In genomic region chr10:93821051-93821772, GRCh38 we compare ENCODE assay signal across 8 cellular contexts.
DNase-seq lines count a peak whose midpoint lies in the region; ATAC-seq, FAIRE-seq and TF ChIP-seq lines count a peak whose summit lies in the region.

No MANE protein-coding gene starts in this region.

- peak; percentile 51; the same call in 1 of the 3 replicates for ATAC-seq in SK-N-SH treated with all-trans-retinoic acid at 6 μM for 48 hours
- no peak for ATAC-seq in GM21737 (IDR thresholded peaks at IDR 0.05; ENCODE audit: unreplicated experiment)
- ATAC-seq in GM21367 (IDR thresholded peaks at IDR 0.05; ENCODE audit: unreplicated experiment): no peak
- ATAC-seq in GM19023 (IDR thresholded peaks at IDR 0.05; ENCODE audit: unreplicated experiment): no peak

- peak; percentile 70 for TF ChIP-seq CTCF in AG10803 (conservative IDR thresholded peaks at IDR 0.05; ENCODE audit: low read length)
- TF ChIP-seq CTCF in HFF-Myc (IDR thresholded peaks at IDR 0.05; ENCODE audit: low read depth, low read length, missing control alignments): peak; percentile 26

- DNase-seq in AG10803 (ENCODE audit: low read depth) (peak; percentile 58), HFF-Myc (ENCODE audit: extremely low read depth, low read depth) (no peak), germinal center (ENCODE audit: low spot score) (no peak)

- H3K4me3 ChIP-seq in AG10803 (ENCODE audit: low read length) (no peak overlapping the region), HFF-Myc (replicated peaks; ENCODE audit: low read depth, low read length) (no peak overlapping the region)

- FAIRE-seq in islet of Langerhans (lab: Jason Lieb, UNC): peak; percentile 84

TF ChIP-seq in SK-N-SH treated with all-trans-retinoic acid at 6 μM for 48 hours, 23 proteins besides CTCF, POLR2A, EP300 and RAD21:
- TF ChIP-seq ZFP3 (CRISPR knock-in tag; IDR thresholded peaks at IDR 0.05) (no peak), ZFP30 (CRISPR knock-in tag; IDR thresholded peaks at IDR 0.05) (no peak), GLIS3 (CRISPR knock-in tag; IDR thresholded peaks at IDR 0.05) (no peak), CSDC2 (CRISPR knock-in tag; IDR thresholded peaks at IDR 0.05) (no peak), ESRRG (CRISPR knock-in tag; IDR thresholded peaks at IDR 0.05) (no peak), OSR1 (CRISPR knock-in tag; IDR thresholded peaks at IDR 0.05) (no peak), RARB (CRISPR knock-in tag; IDR thresholded peaks at IDR 0.05) (no peak), ARNTL (CRISPR knock-in tag; IDR thresholded peaks at IDR 0.05; ENCODE audit: borderline replicate concordance, low read depth) (no peak), PPARA (CRISPR knock-in tag; IDR thresholded peaks at IDR 0.05; ENCODE audit: borderline replicate concordance) (no peak), POU6F1 (CRISPR knock-in tag; IDR thresholded peaks at IDR 0.05; ENCODE audit: borderline replicate concordance, low read depth) (no peak), TOX (CRISPR knock-in tag; IDR thresholded peaks at IDR 0.05; ENCODE audit: borderline replicate concordance) (no peak), ZC3H10 (CRISPR knock-in tag; IDR thresholded peaks at IDR 0.05) (no peak), ZNF8 (CRISPR knock-in tag; IDR thresholded peaks at IDR 0.05) (no peak), CSRNP3 (CRISPR knock-in tag; IDR thresholded peaks at IDR 0.05) (no peak), TCF4 (CRISPR knock-in tag; IDR thresholded peaks at IDR 0.05; ENCODE audit: borderline replicate concordance) (no peak), ISL1 (CRISPR knock-in tag; IDR thresholded peaks at IDR 0.05) (no peak), SNAI2 (CRISPR knock-in tag; IDR thresholded peaks at IDR 0.05) (no peak)
- TF ChIP-seq, protein P1, sequence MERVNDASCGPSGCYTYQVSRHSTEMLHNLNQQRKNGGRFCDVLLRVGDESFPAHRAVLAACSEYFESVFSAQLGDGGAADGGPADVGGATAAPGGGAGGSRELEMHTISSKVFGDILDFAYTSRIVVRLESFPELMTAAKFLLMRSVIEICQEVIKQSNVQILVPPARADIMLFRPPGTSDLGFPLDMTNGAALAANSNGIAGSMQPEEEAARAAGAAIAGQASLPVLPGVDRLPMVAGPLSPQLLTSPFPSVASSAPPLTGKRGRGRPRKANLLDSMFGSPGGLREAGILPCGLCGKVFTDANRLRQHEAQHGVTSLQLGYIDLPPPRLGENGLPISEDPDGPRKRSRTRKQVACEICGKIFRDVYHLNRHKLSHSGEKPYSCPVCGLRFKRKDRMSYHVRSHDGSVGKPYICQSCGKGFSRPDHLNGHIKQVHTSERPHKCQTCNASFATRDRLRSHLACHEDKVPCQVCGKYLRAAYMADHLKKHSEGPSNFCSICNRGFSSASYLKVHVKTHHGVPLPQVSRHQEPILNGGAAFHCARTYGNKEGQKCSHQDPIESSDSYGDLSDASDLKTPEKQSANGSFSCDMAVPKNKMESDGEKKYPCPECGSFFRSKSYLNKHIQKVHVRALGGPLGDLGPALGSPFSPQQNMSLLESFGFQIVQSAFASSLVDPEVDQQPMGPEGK (CRISPR knock-in tag; IDR thresholded peaks at IDR 0.05; ENCODE audit: borderline replicate concordance): no peak
- TF ChIP-seq, protein P2, sequence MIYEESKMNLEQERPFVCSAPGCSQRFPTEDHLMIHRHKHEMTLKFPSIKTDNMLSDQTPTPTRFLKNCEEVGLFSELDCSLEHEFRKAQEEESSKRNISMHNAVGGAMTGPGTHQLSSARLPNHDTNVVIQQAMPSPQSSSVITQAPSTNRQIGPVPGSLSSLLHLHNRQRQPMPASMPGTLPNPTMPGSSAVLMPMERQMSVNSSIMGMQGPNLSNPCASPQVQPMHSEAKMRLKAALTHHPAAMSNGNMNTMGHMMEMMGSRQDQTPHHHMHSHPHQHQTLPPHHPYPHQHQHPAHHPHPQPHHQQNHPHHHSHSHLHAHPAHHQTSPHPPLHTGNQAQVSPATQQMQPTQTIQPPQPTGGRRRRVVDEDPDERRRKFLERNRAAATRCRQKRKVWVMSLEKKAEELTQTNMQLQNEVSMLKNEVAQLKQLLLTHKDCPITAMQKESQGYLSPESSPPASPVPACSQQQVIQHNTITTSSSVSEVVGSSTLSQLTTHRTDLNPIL (CRISPR knock-in tag; IDR thresholded peaks at IDR 0.05; ENCODE audit: low read depth): no peak
- TF ChIP-seq, protein P3, sequence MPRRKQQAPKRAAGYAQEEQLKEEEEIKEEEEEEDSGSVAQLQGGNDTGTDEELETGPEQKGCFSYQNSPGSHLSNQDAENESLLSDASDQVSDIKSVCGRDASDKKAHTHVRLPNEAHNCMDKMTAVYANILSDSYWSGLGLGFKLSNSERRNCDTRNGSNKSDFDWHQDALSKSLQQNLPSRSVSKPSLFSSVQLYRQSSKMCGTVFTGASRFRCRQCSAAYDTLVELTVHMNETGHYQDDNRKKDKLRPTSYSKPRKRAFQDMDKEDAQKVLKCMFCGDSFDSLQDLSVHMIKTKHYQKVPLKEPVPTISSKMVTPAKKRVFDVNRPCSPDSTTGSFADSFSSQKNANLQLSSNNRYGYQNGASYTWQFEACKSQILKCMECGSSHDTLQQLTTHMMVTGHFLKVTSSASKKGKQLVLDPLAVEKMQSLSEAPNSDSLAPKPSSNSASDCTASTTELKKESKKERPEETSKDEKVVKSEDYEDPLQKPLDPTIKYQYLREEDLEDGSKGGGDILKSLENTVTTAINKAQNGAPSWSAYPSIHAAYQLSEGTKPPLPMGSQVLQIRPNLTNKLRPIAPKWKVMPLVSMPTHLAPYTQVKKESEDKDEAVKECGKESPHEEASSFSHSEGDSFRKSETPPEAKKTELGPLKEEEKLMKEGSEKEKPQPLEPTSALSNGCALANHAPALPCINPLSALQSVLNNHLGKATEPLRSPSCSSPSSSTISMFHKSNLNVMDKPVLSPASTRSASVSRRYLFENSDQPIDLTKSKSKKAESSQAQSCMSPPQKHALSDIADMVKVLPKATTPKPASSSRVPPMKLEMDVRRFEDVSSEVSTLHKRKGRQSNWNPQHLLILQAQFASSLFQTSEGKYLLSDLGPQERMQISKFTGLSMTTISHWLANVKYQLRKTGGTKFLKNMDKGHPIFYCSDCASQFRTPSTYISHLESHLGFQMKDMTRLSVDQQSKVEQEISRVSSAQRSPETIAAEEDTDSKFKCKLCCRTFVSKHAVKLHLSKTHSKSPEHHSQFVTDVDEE (CRISPR knock-in tag; IDR thresholded peaks at IDR 0.05): no peak
